In genomic region chr20:48489046-48489463, GRCh38 we compare ENCODE assay signal across 17 cellular contexts.
DNase-seq lines count a peak whose midpoint lies in the region; ATAC-seq and TF ChIP-seq lines count a peak whose summit lies in the region.
"Had no signal": no experiment of that assay in that cellular context is flagged by ENCODE, and none has a peak within 500 bp of the region (broad histone marks: within the 10 kb centered on the region; RNA-seq: fewer than 3 reads in every experiment).

No MANE protein-coding gene starts in this region.

- DNase-seq in GM13976 (ENCODE audit: low spot score) (peak; percentile 58), GM20000 (ENCODE audit: low spot score) (peak; percentile 44), memory B cell (ENCODE audit: low spot score in 2 of 2) (peak; percentile 47 to 62), type B pancreatic cell (ENCODE audit: extremely low spot score, unreplicated experiment) (no peak), T-helper 1 cell (no peak), HUDEP-2 (lab: John Stamatoyannopoulos, UW; ENCODE audit: unreplicated experiment in 76 of 76) (no peak)
- DNase-seq: activated naive CD4-positive, alpha-beta T cell; gastrocnemius medialis; HCEC 1CT; Kasumi-1; NCI-H345; pancreas; SIG-M5; stimulated activated CD4-positive, alpha-beta T cell treated with anti-CD3 and anti-CD28 coated beads, Interleukin-4, amount 100 ng/mL, for 24 hours; stimulated activated CD8-positive, alpha-beta memory T cell treated with anti-CD3 and anti-CD28 coated beads, Interleukin-4, amount 100 ng/mL, for 48 hours; T-helper 2 cell had no signal

- H3K4me1 Mint-ChIP-seq in memory B cell (peaks cover 22% of the 10 kb centered on the region), type B pancreatic cell (ENCODE audit: unreplicated experiment) (peaks cover 32% of the 10 kb centered on the region)

- TF ChIP-seq CTCF in GM13976 (IDR thresholded peaks at IDR 0.05; ENCODE audit: borderline replicate concordance, control extremely low read depth, extremely low read depth, insufficient read depth, missing control alignments) (no peak), GM20000 (IDR thresholded peaks at IDR 0.05; ENCODE audit: extremely low read depth, missing control alignments) (no peak), type B pancreatic cell (conservative IDR thresholded peaks at IDR 0.05) (no peak)

- H3K4me3 Mint-ChIP-seq in memory B cell (peak overlapping the region; percentile 9), type B pancreatic cell (no peak overlapping the region)

- peak overlapping the region; percentile 75 for H3K27ac Mint-ChIP-seq in memory B cell
- no peak overlapping the region for H3K27ac Mint-ChIP-seq in type B pancreatic cell

- H3K36me3 Mint-ChIP-seq in memory B cell (no peaks in the 10 kb centered on the region), type B pancreatic cell (no peaks in the 10 kb centered on the region)

- in situ Hi-C loops in GM13976 (cut with MboI; ENCODE audit: low sequenced_read_pairs, unreplicated experiment): no loop called here

- no peaks in the 10 kb centered on the region for H3K9me3 Mint-ChIP-seq in memory B cell
- no peaks in the 10 kb centered on the region for H3K9me3 Mint-ChIP-seq in type B pancreatic cell

- ATAC-seq in HG03060 (IDR thresholded peaks at IDR 0.05; ENCODE audit: low read depth, unreplicated experiment): peak; percentile 35
- ATAC-seq in memory B cell (ENCODE audit: low read depth): peak; percentile 75
- ATAC-seq: gastrocnemius medialis, pancreas had no signal

- H3K27me3 Mint-ChIP-seq in memory B cell (peaks cover 21% of the 10 kb centered on the region), type B pancreatic cell (peaks cover 32% of the 10 kb centered on the region)

Comparison
In these comparisons a context has a peak if more than half of its experiments do, and no peak if none do; other contexts are left out.
1. DNase-seq: peak in GM13976 (single experiment), GM20000 (single experiment) and memory B cell (2 of 2); none in type B pancreatic cell (single experiment), T-helper 1 cell (0 of 5) and HUDEP-2 (0 of 76).